8 cellular contexts compared by ENCODE assay signal in the genomic region with DNA sequence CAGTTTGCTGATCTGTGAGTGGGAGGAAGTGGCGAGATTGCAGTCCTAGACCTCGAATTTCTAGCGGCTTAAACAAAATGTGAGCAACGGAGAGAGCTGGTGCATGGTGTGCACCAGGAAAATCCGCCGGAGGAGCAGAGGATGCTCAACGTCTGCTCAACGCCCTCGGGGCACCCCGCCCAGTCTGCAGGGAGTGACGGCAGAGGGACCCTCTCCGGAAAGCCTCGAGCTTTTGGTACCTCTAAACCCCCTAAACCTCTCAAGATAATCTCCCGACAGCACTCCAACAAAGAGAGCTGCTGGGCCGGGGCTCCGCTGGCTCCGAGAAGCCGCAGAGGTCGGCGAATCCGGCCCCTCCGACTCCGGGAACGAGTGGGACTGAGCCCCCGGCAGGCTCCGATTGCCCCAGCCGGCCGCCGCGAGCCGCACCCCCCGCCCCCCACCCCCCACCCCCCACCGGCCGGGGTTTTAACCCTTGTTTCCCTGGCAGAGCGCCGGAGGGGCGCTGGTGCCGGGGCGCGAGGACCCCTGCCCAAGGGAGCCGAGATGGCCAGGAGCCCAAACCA. TPM values are rescaled to one million over a fixed set of nuclear protein-coding genes. Genes with fewer than 3 reads are reported as not detected.
DNase-seq lines count a peak whose midpoint lies in the region; ATAC-seq and TF ChIP-seq lines count a peak whose summit lies in the region.

No MANE protein-coding gene starts in this region.

- H3K9me2 ChIP-seq in Loucy (replicated peaks; ENCODE audit: low read depth, low read length), result no peaks in the 10 kb centered on the region

- no peak overlapping the region for H3K27ac Mint-ChIP-seq in Calu3 (ENCODE audit: unreplicated experiment)
- no peak overlapping the region for H3K27ac Mint-ChIP-seq in activated T-helper 1 cell treated with anti-CD3 and anti-CD28 coated beads, Interleukin-12 subunit alpha, Interleukin-12 subunit beta, Interleukin-2, Interleukin-4 antibody, amounts not matched to agents 30 ng/mL and 10 ng/mL and 1 ng/mL, durations not matched to agents 14 hours and 24 hours and 36 hours

- no peaks in the 10 kb centered on the region for H3K9me3 ChIP-seq in Loucy (ENCODE audit: insufficient read depth, low read depth, low read length)
- H3K9me3 ChIP-seq in duodenal mucosa (ENCODE audit: control insufficient read depth in 1 of 2, low read length in 2 of 2), result no peaks in the 10 kb centered on the region
- H3K9me3 ChIP-seq in ovary, result no peaks in the 10 kb centered on the region

- peak overlapping the region; percentile 68 for H3K4me3 Mint-ChIP-seq in Calu3 (ENCODE audit: low read depth, unreplicated experiment)
- no peak overlapping the region for H3K4me3 Mint-ChIP-seq in activated T-helper 1 cell treated with anti-CD3 and anti-CD28 coated beads, Interleukin-12 subunit alpha, Interleukin-12 subunit beta, Interleukin-2, Interleukin-4 antibody, amounts not matched to agents 30 ng/mL and 10 ng/mL and 1 ng/mL, durations not matched to agents 14 hours and 24 hours and 36 hours

- peaks cover 89% of the 10 kb centered on the region for H3K27me3 Mint-ChIP-seq in Calu3 (ENCODE audit: unreplicated experiment)
- peaks cover 81% of the 10 kb centered on the region for H3K27me3 Mint-ChIP-seq in activated T-helper 1 cell treated with anti-CD3 and anti-CD28 coated beads, Interleukin-12 subunit alpha, Interleukin-12 subunit beta, Interleukin-2, Interleukin-4 antibody, amounts not matched to agents 30 ng/mL and 10 ng/mL and 1 ng/mL, durations not matched to agents 14 hours and 24 hours and 36 hours (ENCODE audit: insufficient read depth)

- no peak for TF ChIP-seq POLR2A in ovary (IDR thresholded peaks at IDR 0.05)

- H3K27ac ChIP-seq in duodenal mucosa (ENCODE audit: low read depth, low read length) (no peak overlapping the region), ovary (no peak overlapping the region)

- H3K4me3 ChIP-seq in Loucy (ENCODE audit: low read length, poor library complexity, severe bottlenecking) (no peak overlapping the region), duodenal mucosa (ENCODE audit: low read depth in 1 of 2, low read length in 2 of 2) (peak overlapping the region; percentile 72 to 75), ovary (peak overlapping the region; percentile 48)

- DNase-seq in Calu3 (no peak), ovary (peak in 1 of 5 donors; percentile 21), AML-193 (lab: John Stamatoyannopoulos, UW) (no peak), NCI-H1930 (lab: John Stamatoyannopoulos, UW) (no peak)
- DNase-seq in activated T-helper 1 cell treated with anti-CD3 and anti-CD28 coated beads, Interleukin-12 subunit alpha, Interleukin-12 subunit beta, Interleukin-2, Interleukin-4 antibody, amounts not matched to agents 30 ng/mL and 10 ng/mL and 1 ng/mL, durations not matched to agents 14 hours and 24 hours and 36 hours (ENCODE audit: low spot score), result no peak

- no peaks in the 10 kb centered on the region for H3K27me3 ChIP-seq in Loucy (ENCODE audit: insufficient read depth, low read length, poor library complexity, severe bottlenecking)
- H3K27me3 ChIP-seq in duodenal mucosa (ENCODE audit: control insufficient read depth in 1 of 2, insufficient read depth in 2 of 2, low read length in 2 of 2), result peaks cover 53 to 62% of the 10 kb centered on the region in 2 donors
- no peaks in the 10 kb centered on the region for H3K27me3 ChIP-seq in ovary

- 6 to 12% (median 11%) methylated on average over 28 to 41 of the region's 41 CpGs for WGBS in ovary, 3 donors

- no peak for ATAC-seq in HG03095 (IDR thresholded peaks at IDR 0.05; ENCODE audit: unreplicated experiment)

- peaks cover 11% of the 10 kb centered on the region for H3K36me3 Mint-ChIP-seq in Calu3 (ENCODE audit: insufficient read depth, unreplicated experiment)
- peaks cover 3% of the 10 kb centered on the region for H3K36me3 Mint-ChIP-seq in activated T-helper 1 cell treated with anti-CD3 and anti-CD28 coated beads, Interleukin-12 subunit alpha, Interleukin-12 subunit beta, Interleukin-2, Interleukin-4 antibody, amounts not matched to agents 30 ng/mL and 10 ng/mL and 1 ng/mL, durations not matched to agents 14 hours and 24 hours and 36 hours (ENCODE audit: low read depth)

- peak overlapping the region; percentile 86; the same call in 1 of the 2 replicates for H2AFZ ChIP-seq in Loucy (ENCODE audit: low read length)

- BruUV-seq in Calu3 (replicated peaks; lab: Mats Ljungman, UMichigan), result no TSS peak

- TF ChIP-seq EP300 in ovary (IDR thresholded peaks at IDR 0.05), result no peak

- TF ChIP-seq CTCF in Calu3 (IDR thresholded peaks at IDR 0.05; ENCODE audit: unreplicated experiment) (no peak), Loucy (conservative IDR thresholded peaks at IDR 0.05; ENCODE audit: low read length) (no peak), ovary (IDR thresholded peaks at IDR 0.05) (no peak)

- no peaks in the 10 kb centered on the region for H3K79me2 ChIP-seq in Loucy (ENCODE audit: insufficient read depth, low read length)

- H3K4me2 ChIP-seq in Loucy (ENCODE audit: low read depth, low read length, poor library complexity, severe bottlenecking), result no peak overlapping the region

- intact Hi-C loops in Calu3 (cut with micrococcal nuclease; ENCODE audit: unreplicated experiment), result no loop called here
- intact Hi-C loops in ovary (cut with DNase I), result loop anchor here in 2 of 4 donors (2.0 to 5.0 kb wide), 2 partner anchors 35 to 615 kb away; no protein-coding TSS in a partner anchor
- intact Hi-C loops in activated T-helper 1 cell treated with anti-CD3 and anti-CD28 coated beads, Interleukin-12 subunit alpha, Interleukin-12 subunit beta, Interleukin-2, Interleukin-4 antibody, amounts not matched to agents 30 ng/mL and 10 ng/mL and 1 ng/mL, durations not matched to agents 14 hours and 24 hours and 36 hours (cut with micrococcal nuclease), result loop anchor here (2.0 kb wide), 1 partner anchor 43 kb away; no protein-coding TSS in a partner anchor

- no peaks in the 10 kb centered on the region for H4K20me1 ChIP-seq in Loucy (ENCODE audit: insufficient read depth, low read length, poor library complexity, severe bottlenecking)

- H3K9ac ChIP-seq in Loucy (ENCODE audit: low read depth, low read length, poor library complexity, severe bottlenecking) (no peak overlapping the region), duodenal mucosa (ENCODE audit: low read depth in 1 of 2, low read length in 2 of 2) (no peak overlapping the region)

- CTCF ChIA-PET in Calu3 (lab: Charles Lee), result interaction anchor here (0.6 to 1.4 kb wide), 2 partner anchors 37 to 186 kb away, joined by 4 read pairs; no protein-coding TSS in a partner anchor

- H3K36me3 ChIP-seq in Loucy (ENCODE audit: insufficient read depth, low read length) (no peaks in the 10 kb centered on the region), duodenal mucosa (ENCODE audit: control insufficient read depth in 1 of 2, insufficient read depth in 2 of 2, low read length in 2 of 2) (no peaks in the 10 kb centered on the region), ovary (no peaks in the 10 kb centered on the region)

- peaks cover 8% of the 10 kb centered on the region for H3K4me1 ChIP-seq in Loucy (ENCODE audit: insufficient read depth, low read length, poor library complexity, severe bottlenecking)
- peaks cover 8 to 15% of the 10 kb centered on the region in 2 donors for H3K4me1 ChIP-seq in duodenal mucosa (ENCODE audit: control insufficient read depth in 1 of 2, insufficient read depth in 2 of 2, low read length in 2 of 2)
- H3K4me1 ChIP-seq in ovary (ENCODE audit: insufficient read depth), result peaks cover 5% of the 10 kb centered on the region

- peaks cover 9% of the 10 kb centered on the region for H3K4me1 Mint-ChIP-seq in Calu3 (ENCODE audit: low read depth, unreplicated experiment)
- H3K4me1 Mint-ChIP-seq in activated T-helper 1 cell treated with anti-CD3 and anti-CD28 coated beads, Interleukin-12 subunit alpha, Interleukin-12 subunit beta, Interleukin-2, Interleukin-4 antibody, amounts not matched to agents 30 ng/mL and 10 ng/mL and 1 ng/mL, durations not matched to agents 14 hours and 24 hours and 36 hours (ENCODE audit: low read depth), result peaks cover 15% of the 10 kb centered on the region

- no peaks in the 10 kb centered on the region for H3K9me3 Mint-ChIP-seq in Calu3 (ENCODE audit: low read depth, unreplicated experiment)
- no peaks in the 10 kb centered on the region for H3K9me3 Mint-ChIP-seq in activated T-helper 1 cell treated with anti-CD3 and anti-CD28 coated beads, Interleukin-12 subunit alpha, Interleukin-12 subunit beta, Interleukin-2, Interleukin-4 antibody, amounts not matched to agents 30 ng/mL and 10 ng/mL and 1 ng/mL, durations not matched to agents 14 hours and 24 hours and 36 hours

- H3F3A ChIP-seq in Loucy (ENCODE audit: low read depth), result no peaks in the 10 kb centered on the region

RNA-seq across cellular contexts. Expression of gene MEGF11, which starts 1.7 kb away (rescaled TPM):
- total RNA-seq in Calu3 (2022) (0.09 and 0.15 TPM in 2 replicates), ovary (10 to 100 TPM in 1 of 7 donors, 1 to 10 TPM in 1, under 1 TPM in 4, not detected in 1; 0.20 to 11.4 (median 0.65) TPM)
- under 1 TPM in 1 of 2 donors, not detected in 1; 0.04 TPM for polyA plus RNA-seq in ovary
- total RNA-seq in activated T-helper 1 cell treated with anti-CD3 and anti-CD28 coated beads, Interleukin-12 subunit alpha, Interleukin-12 subunit beta, Interleukin-2, Interleukin-4 antibody, amounts not matched to agents 30 ng/mL and 10 ng/mL and 1 ng/mL, durations not matched to agents 14 hours and 24 hours and 36 hours, result not detected in 2 replicates

RNA-seq across cellular contexts. Expression of gene DIS3L, which starts 41.5 kb away (rescaled TPM):
- total RNA-seq in Calu3 (2022) (24.6 and 25.3 TPM in 2 replicates), ovary (10 to 100 TPM; 23.4 to 39.6 (median 31.9) TPM)
- 10 to 100 TPM; 19.6 to 54.6 TPM for polyA plus RNA-seq in ovary
- total RNA-seq in activated T-helper 1 cell treated with anti-CD3 and anti-CD28 coated beads, Interleukin-12 subunit alpha, Interleukin-12 subunit beta, Interleukin-2, Interleukin-4 antibody, amounts not matched to agents 30 ng/mL and 10 ng/mL and 1 ng/mL, durations not matched to agents 14 hours and 24 hours and 36 hours, result 47.7 and 56.0 TPM in 2 replicates
